8 cellular contexts compared by ENCODE assay signal in the genomic region with DNA sequence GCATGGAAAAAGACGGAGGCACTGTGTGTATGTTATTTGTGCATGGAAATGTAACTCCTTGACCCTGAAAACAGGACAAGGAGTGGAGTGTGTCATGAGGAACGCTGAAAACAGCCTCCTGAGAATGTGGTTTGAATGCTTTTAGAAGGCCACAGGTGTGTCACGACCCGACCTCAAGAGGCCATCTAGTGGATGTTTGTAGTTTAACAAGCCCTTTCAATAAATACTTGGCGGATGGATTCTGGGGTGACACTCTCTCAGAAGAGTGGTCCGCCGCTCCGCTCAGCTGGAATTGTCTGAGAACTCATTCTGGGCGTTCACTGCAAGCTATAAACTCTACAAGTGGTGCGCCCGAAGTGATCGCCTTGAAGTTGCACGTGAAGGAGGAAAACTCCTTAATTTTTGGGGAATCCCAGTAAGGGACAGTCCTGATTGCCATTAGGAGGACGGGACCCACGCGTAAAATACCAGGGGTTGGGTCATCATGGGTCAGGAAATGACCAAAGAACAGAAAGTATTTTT. TPM values are rescaled to one million over a fixed set of nuclear protein-coding genes. Genes with fewer than 3 reads are reported as not detected.
DNase-seq lines count a peak whose midpoint lies in the region; ATAC-seq, FAIRE-seq and TF ChIP-seq lines count a peak whose summit lies in the region.
"Not testable (repeated sequence)": the region's sequence is repeated elsewhere in the genome, so short reads cannot be mapped to it uniquely, and the experiment has no call there.

No MANE protein-coding gene starts in this region.

- H3K9ac ChIP-seq in rectal smooth muscle tissue (ENCODE audit: low read length): not testable (repeated sequence)

- FAIRE-seq in bronchial epithelial cell (lab: Jason Lieb, UNC): peak; percentile 96

- not testable (repeated sequence) for H3K4me3 ChIP-seq in WI38 (ENCODE audit: low read depth, low read length); bronchial epithelial cell (ENCODE audit: low read depth, low read length)
- H3K4me3 ChIP-seq in iPS DF 6.9 (ENCODE audit: low read length) (peak overlapping the region; percentile 33; the same call in 1 of the 2 replicates), rectal smooth muscle tissue (ENCODE audit: low read length) (peak overlapping the region; percentile 2)

- H3K27ac ChIP-seq in iPS DF 6.9 (ENCODE audit: low read length): not testable (repeated sequence)
- H3K27ac ChIP-seq in rectal smooth muscle tissue (ENCODE audit: low read depth, low read length): peak overlapping the region; percentile 79

- not testable (repeated sequence) for H3K27me3 ChIP-seq in bronchial epithelial cell (ENCODE audit: control insufficient read depth, insufficient read depth, low read length); iPS DF 6.9 (ENCODE audit: control insufficient read depth, insufficient read depth, low read length); rectal smooth muscle tissue (ENCODE audit: control insufficient read depth, insufficient read depth, low read length)

- in situ Hi-C loops in ACHN (cut with HindIII; ENCODE audit: low pct_ligation_motif_present, low pct_unique_long_range_greater_than_20kb, low sequenced_read_pairs): not testable (repeated sequence)

- DNase-seq in ACHN: peak; percentile 13
- DNase-seq in NCI-H1105 treated with DMSO at 0.1 percent for 48 hours (lab: John Stamatoyannopoulos, UW): peak; percentile 14
- peak; percentile 33 for DNase-seq in bronchial epithelial cell (ENCODE audit: low read depth)
- not testable (repeated sequence) for DNase-seq in iPS DF 6.9 (ENCODE audit: low read depth, low spot score)

- TF ChIP-seq CTCF in WI38 (IDR thresholded peaks at IDR 0.05; ENCODE audit: low read depth, low read length) (0 out of 2 replicates have a peak, but pooled peaks have one; percentile 18), bronchial epithelial cell (IDR thresholded peaks at IDR 0.05; ENCODE audit: insufficient read depth, low read length, severe bottlenecking) (peak; percentile 45)

- no CpG with 5 or more reads among the region's 16 CpGs for WGBS in iPS DF 6.9 (ENCODE audit: insufficient coverage, insufficient read length)

- peak; percentile 55 for ATAC-seq in GM18858 (IDR thresholded peaks at IDR 0.05; ENCODE audit: unreplicated experiment)
- ATAC-seq in HG02840 (IDR thresholded peaks at IDR 0.05; ENCODE audit: low FRiP score, unreplicated experiment): peak; percentile 57

- not testable (repeated sequence) for H3K9me3 ChIP-seq in iPS DF 6.9 (ENCODE audit: control insufficient read depth, insufficient read depth, low read length)

- not testable (repeated sequence) for H3K36me3 ChIP-seq in bronchial epithelial cell (ENCODE audit: control insufficient read depth, insufficient read depth, low read length); iPS DF 6.9 (ENCODE audit: control insufficient read depth, insufficient read depth, low read length); rectal smooth muscle tissue (ENCODE audit: control insufficient read depth, insufficient read depth, low read length)

- not testable (repeated sequence) for H3K4me1 ChIP-seq in iPS DF 6.9 (ENCODE audit: control insufficient read depth, insufficient read depth, low read length)
- H3K4me1 ChIP-seq in rectal smooth muscle tissue (ENCODE audit: control insufficient read depth, insufficient read depth, low read length): peaks cover 14% of the 10 kb centered on the region

RNA-seq across cellular contexts. Expression of a gene that starts 33.5 kb away (rescaled TPM):
- 0.26 TPM in 1 of 2 replicates, not detected in the other for total RNA-seq in bronchial epithelial cell

RNA-seq across cellular contexts. Expression of a gene that starts 44.7 kb away (rescaled TPM):
- total RNA-seq in bronchial epithelial cell: 12.1 and 45.8 TPM in 2 replicates
